Comparison of ENCODE assay signal across 8 cellular contexts in the genomic region with DNA sequence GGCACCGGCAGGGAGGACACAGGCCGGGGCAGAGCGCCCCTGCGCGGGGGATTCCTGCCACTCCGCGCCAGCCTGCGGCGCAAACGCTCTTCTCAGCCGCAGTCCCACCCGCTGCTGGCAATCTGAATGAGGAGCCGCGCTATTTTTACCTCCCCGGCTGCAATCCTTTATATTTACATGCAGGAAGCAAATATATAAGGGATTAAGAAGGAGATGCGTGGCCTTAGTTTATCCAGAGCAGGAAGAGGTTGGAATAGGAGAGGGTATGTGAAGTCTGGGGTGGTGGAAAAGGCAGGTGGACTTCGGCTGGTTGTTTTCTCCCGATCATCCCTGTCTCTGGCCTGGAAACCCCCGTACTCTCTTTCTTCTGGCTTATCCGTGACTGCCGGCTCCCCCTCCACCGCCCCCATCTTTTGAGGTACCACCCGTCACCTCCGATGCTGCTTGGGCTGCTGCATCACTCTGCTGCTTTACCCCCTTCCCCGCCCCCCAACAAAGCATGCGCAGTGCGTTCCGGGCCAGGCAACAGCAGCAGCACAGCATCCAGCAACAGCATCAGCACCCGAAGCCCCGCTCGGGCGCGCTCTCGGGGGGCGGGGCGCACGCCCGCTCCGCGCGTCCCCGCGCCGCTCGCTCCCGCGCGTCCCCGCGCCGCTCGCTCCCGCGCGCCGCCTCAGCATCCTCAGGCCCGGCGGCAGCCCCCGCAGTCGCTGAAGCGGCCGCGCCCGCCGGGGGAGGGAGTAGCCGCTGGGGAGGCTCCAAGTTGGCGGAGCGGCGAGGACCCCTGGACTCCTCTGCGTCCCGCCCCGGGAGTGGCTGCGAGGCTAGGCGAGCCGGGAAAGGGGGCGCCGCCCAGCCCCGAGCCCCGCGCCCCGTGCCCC. TPM values are rescaled to one million over a fixed set of nuclear protein-coding genes. Genes with fewer than 3 reads are reported as not detected.
DNase-seq lines count a peak whose midpoint lies in the region; ATAC-seq and TF ChIP-seq lines count a peak whose summit lies in the region.

A gene with protein sequence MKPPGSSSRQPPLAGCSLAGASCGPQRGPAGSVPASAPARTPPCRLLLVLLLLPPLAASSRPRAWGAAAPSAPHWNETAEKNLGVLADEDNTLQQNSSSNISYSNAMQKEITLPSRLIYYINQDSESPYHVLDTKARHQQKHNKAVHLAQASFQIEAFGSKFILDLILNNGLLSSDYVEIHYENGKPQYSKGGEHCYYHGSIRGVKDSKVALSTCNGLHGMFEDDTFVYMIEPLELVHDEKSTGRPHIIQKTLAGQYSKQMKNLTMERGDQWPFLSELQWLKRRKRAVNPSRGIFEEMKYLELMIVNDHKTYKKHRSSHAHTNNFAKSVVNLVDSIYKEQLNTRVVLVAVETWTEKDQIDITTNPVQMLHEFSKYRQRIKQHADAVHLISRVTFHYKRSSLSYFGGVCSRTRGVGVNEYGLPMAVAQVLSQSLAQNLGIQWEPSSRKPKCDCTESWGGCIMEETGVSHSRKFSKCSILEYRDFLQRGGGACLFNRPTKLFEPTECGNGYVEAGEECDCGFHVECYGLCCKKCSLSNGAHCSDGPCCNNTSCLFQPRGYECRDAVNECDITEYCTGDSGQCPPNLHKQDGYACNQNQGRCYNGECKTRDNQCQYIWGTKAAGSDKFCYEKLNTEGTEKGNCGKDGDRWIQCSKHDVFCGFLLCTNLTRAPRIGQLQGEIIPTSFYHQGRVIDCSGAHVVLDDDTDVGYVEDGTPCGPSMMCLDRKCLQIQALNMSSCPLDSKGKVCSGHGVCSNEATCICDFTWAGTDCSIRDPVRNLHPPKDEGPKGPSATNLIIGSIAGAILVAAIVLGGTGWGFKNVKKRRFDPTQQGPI (plus strand): TSS at position 679 of the 881 bp plus-strand sequence. CDS start 335 bp downstream, outside the sequence.

- no peaks in the 10 kb centered on the region for H3K9me3 Mint-ChIP-seq in activated T-helper 2 cell treated with anti-CD3 and anti-CD28 coated beads, Interferon-gamma antibody, Interleukin-2, Interleukin-4, amounts not matched to agents 10 μg/mL and 5 μg/mL and 100 μg/mL, durations not matched to agents 14 hours and 24 hours and 36 hours
- no peaks in the 10 kb centered on the region for H3K9me3 Mint-ChIP-seq in nephron

- H3K4me3 ChIP-seq in fibroblast of the aortic adventitia (ENCODE audit: low read depth, low read length), result peak within 1 kb of the TSS; percentile 71
- H3K4me3 ChIP-seq in testis, result peak within 1 kb of the TSS; percentile 60 to 62

- no peaks in the 10 kb centered on the region for H3K36me3 Mint-ChIP-seq in activated T-helper 2 cell treated with anti-CD3 and anti-CD28 coated beads, Interferon-gamma antibody, Interleukin-2, Interleukin-4, amounts not matched to agents 10 μg/mL and 5 μg/mL and 100 μg/mL, durations not matched to agents 14 hours and 24 hours and 36 hours (ENCODE audit: low read depth)
- H3K36me3 Mint-ChIP-seq in nephron (ENCODE audit: low read depth), result no peaks in the 10 kb centered on the region

- H3K36me3 ChIP-seq in testis (ENCODE audit: low read depth, missing control alignments), result no peaks in the 10 kb centered on the region

- ATAC-seq in HG02981 (IDR thresholded peaks at IDR 0.05; ENCODE audit: unreplicated experiment), result peak; percentile 41

- peaks cover 6% of the 10 kb centered on the region for H3K4me1 Mint-ChIP-seq in activated T-helper 2 cell treated with anti-CD3 and anti-CD28 coated beads, Interferon-gamma antibody, Interleukin-2, Interleukin-4, amounts not matched to agents 10 μg/mL and 5 μg/mL and 100 μg/mL, durations not matched to agents 14 hours and 24 hours and 36 hours (ENCODE audit: low read depth)
- H3K4me1 Mint-ChIP-seq in nephron, result peaks cover 14% of the 10 kb centered on the region

- peaks cover 74% of the 10 kb centered on the region for H3K27me3 Mint-ChIP-seq in activated T-helper 2 cell treated with anti-CD3 and anti-CD28 coated beads, Interferon-gamma antibody, Interleukin-2, Interleukin-4, amounts not matched to agents 10 μg/mL and 5 μg/mL and 100 μg/mL, durations not matched to agents 14 hours and 24 hours and 36 hours (ENCODE audit: low read depth)
- peaks cover 57% of the 10 kb centered on the region for H3K27me3 Mint-ChIP-seq in nephron (ENCODE audit: low read depth)

- H3K27ac ChIP-seq in testis, result peak within 1 kb of the TSS; percentile 33 to 80

- H3K27ac Mint-ChIP-seq in activated T-helper 2 cell treated with anti-CD3 and anti-CD28 coated beads, Interferon-gamma antibody, Interleukin-2, Interleukin-4, amounts not matched to agents 10 μg/mL and 5 μg/mL and 100 μg/mL, durations not matched to agents 14 hours and 24 hours and 36 hours, result no peak within 1 kb of the TSS
- peak within 1 kb of the TSS in 2 of 3 experiments; percentile 40 to 71 for H3K27ac Mint-ChIP-seq in nephron

- peak; percentile 0 for DNase-seq in NCI-H187 treated with DMSO at 0.1 percent for 48 hours (lab: John Stamatoyannopoulos, UW)
- DNase-seq in NCI-H187 (lab: John Stamatoyannopoulos, UW), result no peak
- DNase-seq in NCI-H774 (lab: John Stamatoyannopoulos, UW), result peak; percentile 68
- peak; percentile 27 for DNase-seq in activated T-helper 2 cell treated with anti-CD3 and anti-CD28 coated beads, Interferon-gamma antibody, Interleukin-2, Interleukin-4, amounts not matched to agents 10 μg/mL and 5 μg/mL and 100 μg/mL, durations not matched to agents 14 hours and 24 hours and 36 hours (ENCODE audit: low spot score)
- DNase-seq in fibroblast of the aortic adventitia (ENCODE audit: low read depth), result peak; percentile 49
- peak; percentile 83 for DNase-seq in testis

- peak within 1 kb of the TSS; percentile 83 for H3K4me3 Mint-ChIP-seq in activated T-helper 2 cell treated with anti-CD3 and anti-CD28 coated beads, Interferon-gamma antibody, Interleukin-2, Interleukin-4, amounts not matched to agents 10 μg/mL and 5 μg/mL and 100 μg/mL, durations not matched to agents 14 hours and 24 hours and 36 hours (ENCODE audit: low read depth)
- H3K4me3 Mint-ChIP-seq in nephron, result peak within 1 kb of the TSS; percentile 91 to 93 (median 92)

- H3K27me3 ChIP-seq in testis, result no peaks in the 10 kb centered on the region

- TF ChIP-seq CTCF in fibroblast of the aortic adventitia (IDR thresholded peaks at IDR 0.05; ENCODE audit: insufficient read depth, low read length) (no peak), nephron (IDR thresholded peaks at IDR 0.05; ENCODE audit: unreplicated experiment in 3 of 3) (peak in 2 of 3 experiments; percentile 23 to 45), testis (IDR thresholded peaks at IDR 0.05) (no peak)

- no peaks in the 10 kb centered on the region for H3K9me3 ChIP-seq in testis

- no peak for TF ChIP-seq POLR2A in testis (IDR thresholded peaks at IDR 0.05)

- intact Hi-C loops in activated T-helper 2 cell treated with anti-CD3 and anti-CD28 coated beads, Interferon-gamma antibody, Interleukin-2, Interleukin-4, amounts not matched to agents 10 μg/mL and 5 μg/mL and 100 μg/mL, durations not matched to agents 14 hours and 24 hours and 36 hours (cut with micrococcal nuclease), result loop anchor here (5.0 to 10.0 kb wide), 3 partner anchors 81 to 278 kb away; a partner anchor contains a TSS
- intact Hi-C loops in testis (cut with DNase I; ENCODE audit: low total_unique reads), result no loop called here

- peaks cover 9% of the 10 kb centered on the region for H3K4me1 ChIP-seq in testis

- WGBS in testis, 2 donors, result 0% methylated on average over 23 to 36 of the region's 81 CpGs

RNA-seq across cellular contexts. Expression of the gene that starts here (rescaled TPM):
- total RNA-seq in activated T-helper 2 cell treated with anti-CD3 and anti-CD28 coated beads, Interferon-gamma antibody, Interleukin-2, Interleukin-4, amounts not matched to agents 10 μg/mL and 5 μg/mL and 100 μg/mL, durations not matched to agents 14 hours and 24 hours and 36 hours, result 0.23 and 0.25 TPM in 2 replicates
- total RNA-seq in fibroblast of the aortic adventitia (ENCODE audit: low replicate concordance), result 1.9 and 7.8 TPM in 2 replicates
- 10 to 100 TPM; 19.5 to 24.2 TPM for total RNA-seq in testis
- 14.5 TPM for polyA plus RNA-seq in testis (ENCODE audit: insufficient read depth, low read depth, low replicate concordance)

Comparison
In these comparisons a context has a peak if more than half of its experiments do, and no peak if none do; other contexts are left out.
1. DNase-seq: peak in NCI-H187 treated with DMSO at 0.1 percent for 48 hours (single experiment), NCI-H774 (single experiment), fibroblast of the aortic adventitia (single experiment) and testis (single experiment); none in NCI-H187 (0 of 2).
2. Peak in DNase-seq in activated T-helper 2 cell treated with anti-CD3 and anti-CD28 coated beads, Interferon-gamma antibody, Interleukin-2, Interleukin-4, amounts not matched to agents 10 μg/mL and 5 μg/mL and 100 μg/mL, durations not matched to agents 14 hours and 24 hours and 36 hours; RNA of the gene not detected or under 1 TPM.
3. CTCF ChIP-seq: peak in nephron (2 of 3); none in fibroblast of the aortic adventitia (single experiment) and testis (0 of 3).